In the genomic region with DNA sequence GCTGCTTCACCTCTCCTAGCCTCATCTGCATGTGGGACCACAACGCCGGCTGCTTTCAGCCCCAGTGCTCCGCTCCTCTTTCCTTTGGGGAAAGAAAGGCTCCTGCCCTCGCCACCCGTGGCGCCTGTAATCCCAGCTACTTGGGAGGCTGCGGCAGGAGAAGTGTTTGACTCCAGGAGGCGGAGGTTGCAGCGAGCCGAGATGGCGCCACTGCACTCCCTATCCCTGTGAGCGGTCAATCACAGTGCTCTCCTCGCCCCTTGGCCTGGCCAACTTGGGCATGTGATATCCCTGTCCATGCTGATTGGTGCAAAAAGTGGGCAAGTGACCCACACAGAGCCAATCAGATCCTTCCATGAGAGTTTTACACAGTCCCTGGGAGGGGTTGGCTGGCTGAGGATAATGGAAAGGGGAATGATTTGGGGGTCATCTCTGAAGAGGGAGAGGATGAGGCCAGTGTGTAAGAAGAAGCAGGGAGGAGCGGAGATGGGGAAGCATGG, we compare ENCODE assay signal across 1 cellular context.
TF ChIP-seq lines count a peak whose summit lies in the region.

No MANE protein-coding gene starts in this region.

TF ChIP-seq in SK-N-SH treated with all-trans-retinoic acid at 6 μM for 48 hours, 23 proteins besides CTCF, POLR2A, EP300 and RAD21 (continued from another document):
- TF ChIP-seq PATZ1 (CRISPR knock-in tag; IDR thresholded peaks at IDR 0.05; ENCODE audit: borderline replicate concordance) = no peak
- no peak for TF ChIP-seq TOX (CRISPR knock-in tag; IDR thresholded peaks at IDR 0.05; ENCODE audit: borderline replicate concordance)
- TF ChIP-seq ZNF70 (CRISPR knock-in tag; IDR thresholded peaks at IDR 0.05) = no peak
- TF ChIP-seq ISL1 (CRISPR knock-in tag; IDR thresholded peaks at IDR 0.05) = no peak
- TF ChIP-seq SNAI2 (CRISPR knock-in tag; IDR thresholded peaks at IDR 0.05) = no peak
- TF ChIP-seq PPARA (CRISPR knock-in tag; IDR thresholded peaks at IDR 0.05; ENCODE audit: borderline replicate concordance) = no peak
- TF ChIP-seq GLIS3 (CRISPR knock-in tag; IDR thresholded peaks at IDR 0.05) = no peak
